In genomic region chr12:47547077-47547476, GRCh38 we compare ENCODE assay signal across 10 cellular contexts.
DNase-seq lines count a peak whose midpoint lies in the region; ATAC-seq lines count a peak whose summit lies in the region.
"Had no signal": no experiment of that assay in that cellular context is flagged by ENCODE, and none has a peak within 500 bp of the region (broad histone marks: within the 10 kb centered on the region; RNA-seq: fewer than 3 reads in every experiment).

No MANE protein-coding gene starts in this region.

- H2BK120ac ChIP-seq in mesendoderm (ENCODE audit: low read depth, low read length) = no peak overlapping the region

- no CpG with 5 or more reads among the region's 6 CpGs for WGBS in mesendoderm (ENCODE audit: extremely low coverage, insufficient coverage, low lambda C conversion rate)

- H3K4me3 Mint-ChIP-seq in activated T-cell treated with anti-CD3 and anti-CD28 coated beads, Interleukin-2, amount 50 U/mL, for 4 hours = no peak overlapping the region

- no peaks in the 10 kb centered on the region for H3K27me3 ChIP-seq in mesendoderm (ENCODE audit: insufficient read depth, low read length, poor library complexity)
- H3K27me3 ChIP-seq: SJSA1 had no signal

- no peak overlapping the region for H3K23ac ChIP-seq in mesendoderm (ENCODE audit: low read length)

- no peak overlapping the region for H4K8ac ChIP-seq in mesendoderm (ENCODE audit: low read depth, low read length)

- H3K4me1 ChIP-seq in mesendoderm (ENCODE audit: control insufficient read depth, low read depth, low read length) = no peaks in the 10 kb centered on the region
- H3K4me1 ChIP-seq: SJSA1 had no signal

- DNase-seq in Daoy (ENCODE audit: low read depth) (peak; percentile 64), M059J (ENCODE audit: low read depth) (peak; percentile 64), cerebellar cortex (ENCODE audit: low spot score) (peak; percentile 5), mesendoderm (peak; percentile 51), NAMALWA (ENCODE audit: low spot score) (no peak), HK-2 (ENCODE audit: unreplicated experiment) (no peak)
- DNase-seq in activated T-cell treated with anti-CD3 and anti-CD28 coated beads, Interleukin-2, amount 50 U/mL, for 4 hours = no peak
- DNase-seq in effector CD8-positive, alpha-beta T cell (lab: John Stamatoyannopoulos, UW) = no peak

- no peak overlapping the region for H4K5ac ChIP-seq in mesendoderm (ENCODE audit: low read length)

- H3K9me3 Mint-ChIP-seq in activated T-cell treated with anti-CD3 and anti-CD28 coated beads, Interleukin-2, amount 50 U/mL, for 4 hours = no peaks in the 10 kb centered on the region

- H3K27ac ChIP-seq in mesendoderm (ENCODE audit: low read depth, low read length) = no peak overlapping the region
- H3K27ac ChIP-seq: KMS-11, SJSA1 had no signal

- no peaks in the 10 kb centered on the region for H3K79me2 ChIP-seq in mesendoderm (ENCODE audit: control insufficient read depth, insufficient read depth, low read length)

- H3K4ac ChIP-seq in mesendoderm (ENCODE audit: low read depth, low read length) = no peak overlapping the region

- no peaks in the 10 kb centered on the region for H3K36me3 ChIP-seq in mesendoderm (ENCODE audit: control insufficient read depth, insufficient read depth, low read length)
- H3K36me3 ChIP-seq: SJSA1 had no signal

- no peaks in the 10 kb centered on the region for H3K79me1 ChIP-seq in mesendoderm (ENCODE audit: low read length)

- H3K4me2 ChIP-seq in mesendoderm (ENCODE audit: low read length) = no peak overlapping the region
- H3K4me2 ChIP-seq: KMS-11 had no signal

- H3K4me1 Mint-ChIP-seq in activated T-cell treated with anti-CD3 and anti-CD28 coated beads, Interleukin-2, amount 50 U/mL, for 4 hours (ENCODE audit: low read depth) = peaks cover 2% of the 10 kb centered on the region

- no peak overlapping the region for H3K56ac ChIP-seq in mesendoderm (ENCODE audit: low read length)

- H2BK5ac ChIP-seq in mesendoderm (ENCODE audit: low read length) = no peak overlapping the region

- no peaks in the 10 kb centered on the region for H3K27me3 Mint-ChIP-seq in activated T-cell treated with anti-CD3 and anti-CD28 coated beads, Interleukin-2, amount 50 U/mL, for 4 hours (ENCODE audit: low read depth)

- H2BK15ac ChIP-seq in mesendoderm (replicated peaks; ENCODE audit: low read depth) = no peak overlapping the region

- no peak for ATAC-seq in activated T-cell treated with anti-CD3 and anti-CD28 coated beads, Interleukin-2, amount 50 U/mL, for 4 hours

- H3K9ac ChIP-seq in mesendoderm (ENCODE audit: low read length) = no peak overlapping the region
- H3K9ac ChIP-seq: KMS-11 had no signal

- no peak overlapping the region for H3K18ac ChIP-seq in mesendoderm (ENCODE audit: low read length)

- H3K36me3 Mint-ChIP-seq in activated T-cell treated with anti-CD3 and anti-CD28 coated beads, Interleukin-2, amount 50 U/mL, for 4 hours (ENCODE audit: insufficient read depth) = no peaks in the 10 kb centered on the region

- H2AK5ac ChIP-seq in mesendoderm (ENCODE audit: low read length) = no peak overlapping the region

- no peak overlapping the region for H3K4me3 ChIP-seq in mesendoderm (ENCODE audit: low read length)
- H3K4me3 ChIP-seq: SJSA1 had no signal

Comparison
In these comparisons a context has a peak if more than half of its experiments do, and no peak if none do; other contexts are left out.
1. DNase-seq: peak in Daoy (single experiment), M059J (single experiment), cerebellar cortex (single experiment) and mesendoderm (single experiment); none in activated T-cell treated with anti-CD3 and anti-CD28 coated beads, Interleukin-2, amount 50 U/mL, for 4 hours (single experiment), NAMALWA (single experiment), HK-2 (single experiment) and effector CD8-positive, alpha-beta T cell (single experiment).